In genomic region chr20:35618032-35618371, GRCh38 we compare ENCODE assay signal across 8 cellular contexts. TPM values are rescaled to one million over a fixed set of nuclear protein-coding genes. Genes with fewer than 3 reads are reported as not detected.
DNase-seq lines count a peak whose midpoint lies in the region; ATAC-seq, FAIRE-seq and TF ChIP-seq lines count a peak whose summit lies in the region.

No MANE protein-coding gene starts in this region.

- POLR2A ChIA-PET in K562 (lab: Yijun Ruan, JAX): interaction anchor here (0.5 to 1.7 kb wide), 3 partner anchors 15 to 154 kb away, joined by 3 to 7 read pairs (median 3); partner anchors contain the start of gene PHF20

- TF ChIP-seq POLR2A in K562 (conservative IDR thresholded peaks at IDR 0.05): no peak

- no peaks in the 10 kb centered on the region for H3K9me3 ChIP-seq in right atrium auricular region
- H3K9me3 ChIP-seq in K562 (replicated peaks; ENCODE audit: control insufficient read depth, insufficient read depth, low read depth, low read length): no peaks in the 10 kb centered on the region
- no peaks in the 10 kb centered on the region for H3K9me3 ChIP-seq in mesodermal cell (ENCODE audit: control insufficient read depth, low read length)

- DNase-seq in right atrium auricular region (ENCODE audit: low spot score) (no peak), left cardiac atrium (no peak), K562 (ENCODE audit: extremely low read depth in 1 of 4, low spot score in 3 of 4) (no peak), mucosa of gallbladder (ENCODE audit: low spot score) (no peak), NCI-H82 (lab: John Stamatoyannopoulos, UW) (no peak), occipital lobe (lab: John Stamatoyannopoulos, UW) (no peak), DMS 273 (lab: John Stamatoyannopoulos, UW; ENCODE audit: unreplicated experiment) (no peak)

- in situ Hi-C loops in K562 (cut with MboI): no loop called here

- H3K4me1 ChIP-seq in right atrium auricular region (peaks cover 0 to 36% of the 10 kb centered on the region in 2 donors), K562 (replicated peaks in 1 of 2; ENCODE audit: control insufficient read depth in 2 of 2, insufficient read depth in 2 of 2, low read length in 2 of 2) (peaks cover 7 to 39% of the 10 kb centered on the region in 2 experiments; a peak in 4 of 5 replicates), mesodermal cell (ENCODE audit: control insufficient read depth, insufficient read depth, low read length, poor library complexity, severe bottlenecking) (peaks cover 8% of the 10 kb centered on the region)

- intact Hi-C loops in left cardiac atrium (cut with DNase I) (loop anchor here in 1 of 2 donors (5.0 kb wide), 2 partner anchors 44 to 76 kb away; partner anchors contain the start of genes CPNE1, ERGIC3 and RBM12), K562 (cut with micrococcal nuclease) (loop anchor here (5.0 to 10.0 kb wide), 2 partner anchors 44 to 153 kb away; partner anchors contain the start of genes CPNE1 and RBM12)

- 0 out of 3 replicates have a peak, but pooled peaks cover 4% of the 10 kb centered on the region for H3K79me2 ChIP-seq in K562 (ENCODE audit: control insufficient read depth, insufficient read depth, low read length)

- no peak for TF ChIP-seq EP300 in K562 (IDR thresholded peaks at IDR 0.05; ENCODE audit: low read length)

- peak overlapping the region; percentile 75 for H3K4me2 ChIP-seq in K562 (ENCODE audit: insufficient read depth, low read length)

- peak overlapping the region; percentile 55 to 94; a peak in 3 of 4 replicates for H3K9ac ChIP-seq in K562 (ENCODE audit: insufficient read depth in 1 of 2, low read depth in 2 of 2, low read length in 2 of 2)

- H3K27me3 ChIP-seq in right atrium auricular region (no peaks in the 10 kb centered on the region), K562 (ENCODE audit: control insufficient read depth in 2 of 2, insufficient read depth in 2 of 2, low read length in 2 of 2) (no peaks in the 10 kb centered on the region)

- H3K36me3 ChIP-seq in right atrium auricular region: no peaks in the 10 kb centered on the region
- 0 out of 3 replicates have a peak, but pooled peaks cover 4% of the 10 kb centered on the region for H3K36me3 ChIP-seq in K562 (ENCODE audit: control insufficient read depth, insufficient read depth, low read length)
- H3K36me3 ChIP-seq in mesodermal cell (ENCODE audit: control insufficient read depth, insufficient read depth, low read length): peaks cover 12% of the 10 kb centered on the region

- peak overlapping the region in 1 of 2 donors; percentile 69 for H3K4me3 ChIP-seq in right atrium auricular region
- peak overlapping the region; percentile 42 for H3K4me3 ChIP-seq in K562
- H3K4me3 ChIP-seq in mesodermal cell (ENCODE audit: extremely low read depth, insufficient read depth, low read length, poor library complexity, severe bottlenecking): peak overlapping the region; percentile 39

- WGBS in K562 (ENCODE audit: insufficient coverage, low coverage, missing lambda C conversion rate): 79% methylated on average over 3 of the region's 3 CpGs
- 63 to 76% methylated on average over 2 to 3 of the region's 3 CpGs for WGBS in mesodermal cell (ENCODE audit: insufficient coverage in 2 of 2), 2 experiments

- no peak for FAIRE-seq in K562 (lab: Jason Lieb, UNC)

- CTCF ChIA-PET in K562 (lab: Yijun Ruan, JAX; ENCODE audit: low intra/inter-chr PET ratio): no interaction called here

- peak overlapping the region; percentile 90 to 94 for H3K27ac ChIP-seq in right atrium auricular region
- peak overlapping the region; percentile 84; the same call in 1 of the 3 replicates for H3K27ac ChIP-seq in K562 (ENCODE audit: extremely low read depth, low read depth, low read length)
- no peak overlapping the region for H3K27ac ChIP-seq in mesodermal cell (ENCODE audit: low read depth, low read length, severe bottlenecking)

- no peak for TF ChIP-seq CTCF in right atrium auricular region (IDR thresholded peaks at IDR 0.05)
- TF ChIP-seq CTCF in K562 (IDR thresholded peaks at IDR 0.05 in 2 of 3, conservative IDR thresholded peaks at IDR 0.05 in 1 of 3; ENCODE audit: insufficient read depth in 2 of 3, low read depth in 1 of 3, low read length in 3 of 3): no peak

- no peak for TF ChIP-seq RAD21 in K562 (CRISPR knock-in tag; conservative IDR thresholded peaks at IDR 0.05 in 1 of 2, IDR thresholded peaks at IDR 0.05 in 1 of 2)

- no TSS peak for BruUV-seq in K562 (replicated peaks; lab: Mats Ljungman, UMichigan)

- H4K20me1 ChIP-seq in K562 (replicated peaks; ENCODE audit: control insufficient read depth, insufficient read depth, low read length): no peaks in the 10 kb centered on the region

- ATAC-seq in left cardiac atrium: no peak
- no peak for ATAC-seq in K562

- no peaks in the 10 kb centered on the region for H3K9me1 ChIP-seq in K562 (ENCODE audit: control insufficient read depth, insufficient read depth, low read length)

- peak overlapping the region; percentile 86 for H2AFZ ChIP-seq in K562 (ENCODE audit: low read depth, low read length)

RNA-seq across cellular contexts. Expression of gene SPAG4, which starts 2.4 kb away (rescaled TPM):
- total RNA-seq in right atrium auricular region: 1 to 10 TPM; 4.6 to 5.5 TPM
- total RNA-seq in left cardiac atrium: 1 to 10 TPM; 2.5 to 6.0 TPM
- 15.2 and 38.2 TPM in 2 replicates for total RNA-seq in K562 (2011; cell fraction: chromatin; rRNA removed; ENCODE audit: low replicate concordance)
- total RNA-seq in K562 (2011; cell fraction: nucleolus; rRNA removed): 39.1 and 46.2 TPM in 2 replicates
- total RNA-seq in K562 (2011; cell fraction: nucleoplasm; rRNA removed): 21.6 and 29.9 TPM in 2 replicates
- total RNA-seq in K562 (2014; rRNA removed): 5.3 and 6.4 TPM in 2 replicates
- 2.0 and 2.8 TPM in 2 replicates for total RNA-seq in K562 (2014; rRNA removed; fragmentation: Illumina TruSeq; extraction: Trizol)
- total RNA-seq in K562 (2015; rRNA removed; fragmentation: Illumina TruSeq; extraction: Trizol): 1.5 and 3.4 TPM in 2 replicates
- 7.2 and 9.6 TPM in 2 replicates for total RNA-seq in K562 (2021)
- 11.4 and 12.2 TPM in 2 replicates for polyA plus RNA-seq in K562 (2011; rRNA removed)
- 16.4 and 27.9 TPM in 2 replicates for polyA plus RNA-seq in K562 (2011; cell fraction: cytosol; rRNA removed)
- 79.8 and 97.3 TPM in 2 replicates for polyA plus RNA-seq in K562 (2011; cell fraction: nucleus; rRNA removed)
- 9.4 and 16.3 TPM in 2 replicates for polyA plus RNA-seq in K562 (2012)
- 3.0 and 3.6 TPM in 2 replicates for polyA plus RNA-seq in K562 (2014; fragmentation: Illumina TruSeq; extraction: Trizol)
- 1 to 10 TPM; 1.6 to 4.6 TPM for polyA plus RNA-seq in K562 (2014; fragmentation: Nextera tagmentation; extraction: Ambion mirVana)
- polyA plus RNA-seq in K562 (2014; rRNA removed): 6.8 and 8.4 TPM in 2 replicates
- 1.6 and 3.6 TPM in 2 replicates for polyA minus RNA-seq in K562 (2011; rRNA and poly(A)+ RNA removed)
- 4.5 and 7.3 TPM in 2 replicates for polyA minus RNA-seq in K562 (2011; cell fraction: cytosol; rRNA and poly(A)+ RNA removed)
- polyA minus RNA-seq in K562 (2011; cell fraction: nucleus; rRNA and poly(A)+ RNA removed): 11.2 and 12.4 TPM in 2 replicates
- polyA plus RNA-seq in mesodermal cell (2013, experiment 1 of 2): 5.2 TPM
- 3.7 TPM for polyA plus RNA-seq in mesodermal cell (2013, experiment 2 of 2)
- total RNA-seq in mucosa of gallbladder: 7.2 TPM
- total RNA-seq in occipital lobe: 1.4 TPM

RNA-seq across cellular contexts. Expression of gene CPNE1, which starts 46.7 kb away (rescaled TPM):
- 10 to 100 TPM; 39.2 to 60.4 TPM for total RNA-seq in right atrium auricular region
- 10 to 100 TPM; 69.1 to 84.1 TPM for total RNA-seq in left cardiac atrium
- total RNA-seq in K562 (2011; cell fraction: chromatin; rRNA removed; ENCODE audit: low replicate concordance): 182 and 323 TPM in 2 replicates
- total RNA-seq in K562 (2011; cell fraction: nucleolus; rRNA removed): 205 and 207 TPM in 2 replicates
- total RNA-seq in K562 (2011; cell fraction: nucleoplasm; rRNA removed): 200 and 207 TPM in 2 replicates
- total RNA-seq in K562 (2014; rRNA removed): 54.4 and 83.8 TPM in 2 replicates
- 39.7 and 42.2 TPM in 2 replicates for total RNA-seq in K562 (2014; rRNA removed; fragmentation: Illumina TruSeq; extraction: Trizol)
- total RNA-seq in K562 (2015; rRNA removed; fragmentation: Illumina TruSeq; extraction: Trizol): 41.9 and 42.1 TPM in 2 replicates
- 102 and 105 TPM in 2 replicates for total RNA-seq in K562 (2021)
- polyA plus RNA-seq in K562 (2011; rRNA removed): 72.9 and 80.0 TPM in 2 replicates
- 124 and 164 TPM in 2 replicates for polyA plus RNA-seq in K562 (2011; cell fraction: cytosol; rRNA removed)
- 322 and 336 TPM in 2 replicates for polyA plus RNA-seq in K562 (2011; cell fraction: nucleus; rRNA removed)
- polyA plus RNA-seq in K562 (2012): 98.9 and 128 TPM in 2 replicates
- 68.6 and 69.8 TPM in 2 replicates for polyA plus RNA-seq in K562 (2014; fragmentation: Illumina TruSeq; extraction: Trizol)
- 10 to 100 TPM; 45.5 to 56.0 TPM for polyA plus RNA-seq in K562 (2014; fragmentation: Nextera tagmentation; extraction: Ambion mirVana)
- 56.0 and 65.2 TPM in 2 replicates for polyA plus RNA-seq in K562 (2014; rRNA removed)
- polyA minus RNA-seq in K562 (2011; rRNA and poly(A)+ RNA removed): 46.6 and 66.8 TPM in 2 replicates
- 46.7 and 82.3 TPM in 2 replicates for polyA minus RNA-seq in K562 (2011; cell fraction: cytosol; rRNA and poly(A)+ RNA removed)
- 66.4 and 92.3 TPM in 2 replicates for polyA minus RNA-seq in K562 (2011; cell fraction: nucleus; rRNA and poly(A)+ RNA removed)
- 354 TPM for polyA plus RNA-seq in mesodermal cell (2013, experiment 1 of 2)
- polyA plus RNA-seq in mesodermal cell (2013, experiment 2 of 2): 292 TPM
- total RNA-seq in mucosa of gallbladder: 195 TPM
- total RNA-seq in occipital lobe: 55.1 TPM

RNA-seq across cellular contexts. Expression of gene RBM12, which starts 46.7 kb away (rescaled TPM):
- total RNA-seq in right atrium auricular region (10 to 100 TPM; 18.4 to 20.9 TPM), left cardiac atrium (10 to 100 TPM; 44.6 to 62.7 TPM), K562 (2014; rRNA removed) (33.9 and 40.8 TPM in 2 replicates), K562 (2014; rRNA removed; fragmentation: Illumina TruSeq; extraction: Trizol) (73.3 and 78.7 TPM in 2 replicates), K562 (2015; rRNA removed; fragmentation: Illumina TruSeq; extraction: Trizol) (76.5 and 76.8 TPM in 2 replicates), K562 (2021) (120 TPM in 2 replicates), mucosa of gallbladder (68.5 TPM), occipital lobe (108 TPM)
- total RNA-seq in K562 (2011; cell fraction: chromatin; rRNA removed; ENCODE audit: low replicate concordance): 81.9 and 147 TPM in 2 replicates
- total RNA-seq in K562 (2011; cell fraction: nucleolus; rRNA removed): 22.5 and 28.8 TPM in 2 replicates
- 55.1 and 69.2 TPM in 2 replicates for total RNA-seq in K562 (2011; cell fraction: nucleoplasm; rRNA removed)
- polyA plus RNA-seq in K562 (2011; rRNA removed) (123 and 144 TPM in 2 replicates), K562 (2014; fragmentation: Illumina TruSeq; extraction: Trizol) (133 and 162 TPM in 2 replicates), K562 (2014; fragmentation: Nextera tagmentation; extraction: Ambion mirVana) (1 to 10 TPM; 5.0 to 10.0 TPM), K562 (2014; rRNA removed) (49.1 and 57.9 TPM in 2 replicates)
- polyA plus RNA-seq in K562 (2011; cell fraction: cytosol; rRNA removed): 165 and 176 TPM in 2 replicates
- polyA plus RNA-seq in K562 (2011; cell fraction: nucleus; rRNA removed): 127 and 133 TPM in 2 replicates
- polyA plus RNA-seq in K562 (2012): 53.2 and 59.8 TPM in 2 replicates
- 309 and 312 TPM in 2 replicates for polyA minus RNA-seq in K562 (2011; rRNA and poly(A)+ RNA removed)
- polyA minus RNA-seq in K562 (2011; cell fraction: cytosol; rRNA and poly(A)+ RNA removed): 61.7 and 71.5 TPM in 2 replicates
- 23.6 and 40.4 TPM in 2 replicates for polyA minus RNA-seq in K562 (2011; cell fraction: nucleus; rRNA and poly(A)+ RNA removed)
- 43.2 TPM for polyA plus RNA-seq in mesodermal cell (2013, experiment 1 of 2)
- polyA plus RNA-seq in mesodermal cell (2013, experiment 2 of 2): 51.6 TPM
